Comparison of ENCODE assay signal across 1 cellular context in genomic region chr4:76429636-76430035, GRCh38.
TF ChIP-seq lines count a peak whose summit lies in the region.

No MANE protein-coding gene starts in this region.

TF ChIP-seq in IMR-90, 13 proteins besides CTCF, POLR2A, EP300 and RAD21:
- TF ChIP-seq MXI1 (IDR thresholded peaks at IDR 0.05; ENCODE audit: borderline replicate concordance, low read depth, low read length) (no peak), FOS (IDR thresholded peaks at IDR 0.05; ENCODE audit: low read depth, low read length) (no peak), ELK1 (IDR thresholded peaks at IDR 0.05; ENCODE audit: borderline replicate concordance, low read depth, low read length) (no peak), MAZ (IDR thresholded peaks at IDR 0.05; ENCODE audit: borderline replicate concordance, low read depth, low read length) (no peak), MAFK (IDR thresholded peaks at IDR 0.05; ENCODE audit: low read depth, low read length) (peak; percentile 29; the same call in 1 of the 2 replicates), RCOR1 (IDR thresholded peaks at IDR 0.05; ENCODE audit: insufficient replicate concordance, low read length) (no peak), BHLHE40 (IDR thresholded peaks at IDR 0.05; ENCODE audit: low read depth, low read length) (no peak), CHD1 (IDR thresholded peaks at IDR 0.05; ENCODE audit: low read depth, low read length) (no peak), NFE2L2 (IDR thresholded peaks at IDR 0.05; ENCODE audit: low read depth, low read length) (no peak)
